Comparison of ENCODE assay signal across 24 cellular contexts in the genomic region with DNA sequence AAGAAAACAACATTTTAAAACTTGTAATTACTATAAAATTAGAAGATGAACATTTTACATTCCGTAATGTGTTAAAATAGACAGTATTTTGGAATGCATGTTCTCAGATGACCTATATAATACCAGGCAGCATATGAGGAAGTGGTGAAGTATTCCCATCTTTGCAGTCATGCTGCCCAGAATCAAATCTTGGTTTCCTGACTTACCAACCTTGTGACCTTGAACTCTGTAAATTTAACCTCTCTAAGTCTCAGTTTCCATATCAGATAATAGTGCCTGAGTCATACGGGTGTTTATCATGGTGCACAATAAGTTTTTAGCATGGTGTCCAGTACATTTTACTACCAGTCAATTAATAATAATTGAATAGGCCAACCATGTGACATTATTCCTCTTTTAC.
"Had no signal": no experiment of that assay in that cellular context is flagged by ENCODE, and none has a peak within 500 bp of the region (broad histone marks: within the 10 kb centered on the region; RNA-seq: fewer than 3 reads in every experiment).

No MANE protein-coding gene starts in this region.

- H3K36me3 Mint-ChIP-seq: activated naive CD8-positive, alpha-beta T cell; stimulated activated memory B cell treated with anti-CD40 and anti-IgM and Interleukin-4, amounts not matched to agents 10 μg/mL and 1 μg/mL and 100 μg/mL, for 72 hours had no signal

- H3K36me3 ChIP-seq: adrenal gland, ascending aorta, brain microvascular endothelial cell, stomach, suprapubic skin, tibial nerve, WERI-Rb-1 had no signal

- H2AFZ ChIP-seq: parathyroid adenoma had no signal

- H3K27me3 Mint-ChIP-seq: activated naive CD8-positive, alpha-beta T cell; activated T-cell treated with anti-CD3 and anti-CD28 coated beads, Interleukin-2, amount 50 U/mL, for 24 hours; stimulated activated memory B cell treated with anti-CD40 and anti-IgM and Interleukin-4, amounts not matched to agents 10 μg/mL and 1 μg/mL and 100 μg/mL, for 72 hours had no signal

- H3K27me3 ChIP-seq: adrenal gland, ascending aorta, brain microvascular endothelial cell, stomach, suprapubic skin, tibial nerve had no signal

- H3K79me2 ChIP-seq: parathyroid adenoma had no signal

- H3K27ac ChIP-seq: adrenal gland, ascending aorta, brain microvascular endothelial cell, foreskin keratinocyte, parathyroid adenoma, stomach, suprapubic skin, tibial nerve, WERI-Rb-1 had no signal

- H3K27ac Mint-ChIP-seq: activated naive CD8-positive, alpha-beta T cell; activated T-helper 2 cell treated with anti-CD3 and anti-CD28 coated beads, Interferon-gamma antibody, Interleukin-2, Interleukin-4, amounts not matched to agents 10 μg/mL and 5 μg/mL and 100 μg/mL, durations not matched to agents 14 hours and 24 hours and 36 hours; stimulated activated memory B cell treated with anti-CD40 and anti-IgM and Interleukin-4, amounts not matched to agents 10 μg/mL and 1 μg/mL and 100 μg/mL, for 72 hours had no signal

- DNase-seq: activated CD4-positive, alpha-beta T cell treated with anti-CD3 and anti-CD28 coated beads for 1 hour; activated CD4-positive, alpha-beta T cell treated with anti-CD3 and anti-CD28 coated beads, Interleukin-2, amount 50 U/mL, for 1 hour; activated naive CD4-positive, alpha-beta T cell; activated T-cell treated with anti-CD3 and anti-CD28 coated beads, Interleukin-2, amount 50 U/mL, for 24 hours; brain microvascular endothelial cell; caudate nucleus; effector memory CD4-positive, alpha-beta T cell; foreskin keratinocyte; left colon; mesenchymal stem cell; nucleus accumbens; right cardiac atrium; stimulated activated CD4-positive, alpha-beta T cell treated with anti-CD3 and anti-CD28 coated beads, Interleukin-12 subunit alpha, Interleukin-12 subunit beta, amount 100 ng/mL, for 4 hours; stomach; T1000; WERI-Rb-1 had no signal

- H3K9me3 Mint-ChIP-seq: activated T-cell treated with anti-CD3 and anti-CD28 coated beads, Interleukin-2, amount 50 U/mL, for 24 hours; stimulated activated memory B cell treated with anti-CD40 and anti-IgM and Interleukin-4, amounts not matched to agents 10 μg/mL and 1 μg/mL and 100 μg/mL, for 72 hours had no signal

- H3K9me3 ChIP-seq: adrenal gland, ascending aorta, stomach, suprapubic skin, tibial nerve had no signal

- H3K4me1 ChIP-seq: ascending aorta, foreskin keratinocyte had no signal

- H3K9ac ChIP-seq: parathyroid adenoma had no signal

- ATAC-seq: foreskin keratinocyte; left colon; right cardiac atrium; stimulated activated memory B cell treated with anti-CD40 and anti-IgM and Interleukin-4, amounts not matched to agents 10 μg/mL and 1 μg/mL and 100 μg/mL, for 72 hours had no signal

- H3K4me3 ChIP-seq: adrenal gland, ascending aorta, stomach, suprapubic skin, tibial nerve had no signal

- H3K4me3 Mint-ChIP-seq: activated naive CD8-positive, alpha-beta T cell; activated T-cell treated with anti-CD3 and anti-CD28 coated beads, Interleukin-2, amount 50 U/mL, for 24 hours; stimulated activated memory B cell treated with anti-CD40 and anti-IgM and Interleukin-4, amounts not matched to agents 10 μg/mL and 1 μg/mL and 100 μg/mL, for 72 hours had no signal
